16 cellular contexts compared by ENCODE assay signal in the genomic region with DNA sequence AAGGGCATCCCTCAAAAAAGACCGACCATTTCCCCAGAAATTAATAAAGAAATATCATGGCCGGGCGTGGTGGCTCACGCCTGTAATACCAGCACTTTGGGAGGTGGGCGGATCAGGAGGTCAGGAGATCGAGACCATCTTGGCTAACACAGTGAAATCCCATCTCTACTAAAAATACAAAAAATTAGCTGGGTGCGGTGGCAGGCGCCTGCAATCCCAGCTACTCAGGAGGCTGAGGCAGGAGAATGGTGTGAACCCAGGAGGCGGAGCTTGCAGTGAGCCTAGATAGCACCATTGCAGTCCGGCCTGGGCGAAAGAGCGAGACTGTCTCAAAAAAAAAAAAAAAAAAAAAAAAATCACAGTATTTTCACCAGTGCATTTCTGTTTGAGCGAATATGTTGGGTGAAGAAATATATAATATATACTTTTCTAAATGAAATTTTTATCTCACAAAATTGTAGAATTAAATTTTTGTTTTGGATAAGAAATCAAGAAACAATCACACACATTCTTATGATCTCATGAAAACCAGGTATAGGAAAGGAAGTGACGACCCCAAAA. TPM values are rescaled to one million over a fixed set of nuclear protein-coding genes. Genes with fewer than 3 reads are reported as not detected.
"Had no signal": no experiment of that assay in that cellular context is flagged by ENCODE, and none has a peak within 500 bp of the region (broad histone marks: within the 10 kb centered on the region; RNA-seq: fewer than 3 reads in every experiment).

No MANE protein-coding gene starts in this region.

RNA-seq across cellular contexts. Expression of gene VPREB1, which starts 35.4 kb away (rescaled TPM):
- total RNA-seq: esophagus muscularis mucosa; fibroblast of villous mesenchyme; gastrocnemius medialis; heart right ventricle; lung microvascular endothelial cell; mesenteric fat pad; mononuclear cell; naive thymus-derived CD8-positive, alpha-beta T cell; neural crest cell; osteocyte; pulmonary artery endothelial cell; sciatic nerve; skeletal muscle tissue; spleen; urinary bladder had no signal
- polyA plus RNA-seq: heart right ventricle; liver; naive thymus-derived CD8-positive, alpha-beta T cell; urinary bladder had no signal
